Comparison of ENCODE assay signal across 12 cellular contexts in the genomic region with DNA sequence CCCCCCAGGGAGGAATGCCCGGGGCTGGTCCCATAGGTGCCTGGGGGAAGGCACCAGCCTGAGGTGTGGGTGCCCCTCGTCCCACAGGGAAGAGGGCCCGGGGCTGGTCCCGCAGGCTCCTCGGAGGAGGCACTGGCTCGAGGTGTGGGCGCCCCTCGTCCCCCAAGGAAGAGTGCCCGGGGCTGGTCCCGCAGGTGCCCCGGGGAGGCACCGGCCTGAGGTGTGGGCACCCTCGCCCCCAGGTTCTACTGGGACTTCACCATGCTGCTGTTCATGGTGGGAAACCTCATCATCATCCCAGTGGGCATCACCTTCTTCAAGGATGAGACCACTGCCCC. TPM values are rescaled to one million over a fixed set of nuclear protein-coding genes. Genes with fewer than 3 reads are reported as not detected.
"Had no signal": no experiment of that assay in that cellular context is flagged by ENCODE, and none has a peak within 500 bp of the region (broad histone marks: within the 10 kb centered on the region; RNA-seq: fewer than 3 reads in every experiment).

No MANE protein-coding gene starts in this region.

RNA-seq across cellular contexts. Expression of a gene that starts 13.6 kb away (rescaled TPM):
- total RNA-seq: ascending aorta had no signal

RNA-seq across cellular contexts. Expression of a gene that starts 36.4 kb away (rescaled TPM):
- total RNA-seq: activated naive CD4-positive, alpha-beta T cell treated with anti-CD3 and anti-CD28 coated beads for 36 hours; activated naive CD4-positive, alpha-beta T cell treated with anti-CD3 and anti-CD28 coated beads, Interleukin-2, amount 50 U/mL, for 72 hours; activated naive CD8-positive, alpha-beta T cell treated with anti-CD3 and anti-CD28 coated beads for 36 hours; activated T-cell treated with anti-CD3 and anti-CD28 coated beads, Interleukin-2, amount 50 U/mL, for 4 hours; activated T-cell treated with anti-CD3 and anti-CD28 coated beads, Interleukin-2, amount 50 U/mL, for 72 hours; activated T-helper 1 cell treated with anti-CD3 and anti-CD28 coated beads, Interleukin-12 subunit alpha, Interleukin-12 subunit beta, Interleukin-2, Interleukin-4 antibody, amounts not matched to agents 30 ng/mL and 10 ng/mL and 1 ng/mL, durations not matched to agents 14 hours and 24 hours and 36 hours; activated T-helper 2 cell treated with anti-CD3 and anti-CD28 coated beads, Interferon-gamma antibody, Interleukin-2, Interleukin-4, amounts not matched to agents 10 μg/mL and 5 μg/mL and 100 μg/mL, durations not matched to agents 14 hours and 24 hours and 36 hours; ascending aorta; body of pancreas; bronchial epithelial cell; cardiac muscle cell; cardiac septum had no signal

RNA-seq across cellular contexts. Expression of a gene that starts 59.4 kb away (rescaled TPM):
- total RNA-seq: ascending aorta, bronchial epithelial cell, cardiac muscle cell had no signal
